In genomic region chr14:54556535-54556934, GRCh38 we compare ENCODE assay signal across 1 cellular context.
TF ChIP-seq lines count a peak whose summit lies in the region.

No MANE protein-coding gene starts in this region.

TF ChIP-seq in HepG2, 621 proteins besides CTCF, POLR2A, EP300 and RAD21 (continued from another document and continues in another):
- TF ChIP-seq ZNF710 (CRISPR knock-in tag; IDR thresholded peaks at IDR 0.05; ENCODE audit: borderline replicate concordance) (no peak), ZNF350 (CRISPR knock-in tag; IDR thresholded peaks at IDR 0.05; ENCODE audit: borderline replicate concordance, low read depth) (peak; percentile 24; the same call in 1 of the 2 replicates), KAT8 (CRISPR knock-in tag; IDR thresholded peaks at IDR 0.05) (peak; percentile 53; the same call in 1 of the 2 replicates), FOXC1 (CRISPR knock-in tag; IDR thresholded peaks at IDR 0.05; ENCODE audit: borderline replicate concordance) (no peak), ZNF331 (CRISPR knock-in tag; IDR thresholded peaks at IDR 0.05) (peak; percentile 81; the same call in 1 of the 2 replicates), FIP1L1 (IDR thresholded peaks at IDR 0.05; ENCODE audit: borderline replicate concordance, insufficient read depth, low read depth, low read length) (no peak), CEBPB (IDR thresholded peaks at IDR 0.05; ENCODE audit: borderline replicate concordance, low read depth, low read length) (peak; percentile 100), SAP130 (CRISPR knock-in tag; IDR thresholded peaks at IDR 0.05; ENCODE audit: low read depth) (peak; percentile 64), ZNF773 (CRISPR knock-in tag; IDR thresholded peaks at IDR 0.05; ENCODE audit: borderline replicate concordance) (no peak), ATRX (CRISPR knock-in tag; IDR thresholded peaks at IDR 0.05; ENCODE audit: borderline replicate concordance) (no peak), FOXP4 (CRISPR knock-in tag; IDR thresholded peaks at IDR 0.05) (no peak), BRD4 (CRISPR knock-in tag; IDR thresholded peaks at IDR 0.05) (no peak), ZNF703 (CRISPR knock-in tag; IDR thresholded peaks at IDR 0.05; ENCODE audit: borderline replicate concordance) (no peak), ZNF644 (CRISPR knock-in tag; IDR thresholded peaks at IDR 0.05; ENCODE audit: low read depth) (peak; percentile 90), KAT2B (IDR thresholded peaks at IDR 0.05; ENCODE audit: borderline replicate concordance, low read depth, low read length) (no peak), ZNF512 (CRISPR knock-in tag; IDR thresholded peaks at IDR 0.05) (no peak), BCL3 (CRISPR knock-in tag; IDR thresholded peaks at IDR 0.05) (no peak), SMAD3 (CRISPR knock-in tag; IDR thresholded peaks at IDR 0.05) (peak; percentile 55; the same call in 1 of the 2 replicates), ZNF276 (CRISPR knock-in tag; IDR thresholded peaks at IDR 0.05; ENCODE audit: low read depth) (no peak), ZNF432 (CRISPR knock-in tag; IDR thresholded peaks at IDR 0.05; ENCODE audit: borderline replicate concordance) (no peak), POGZ (CRISPR knock-in tag; IDR thresholded peaks at IDR 0.05) (no peak), ZNF598 (CRISPR knock-in tag; IDR thresholded peaks at IDR 0.05; ENCODE audit: borderline replicate concordance) (no peak), SNAI1 (CRISPR knock-in tag; IDR thresholded peaks at IDR 0.05; ENCODE audit: borderline replicate concordance) (no peak), NRL (CRISPR knock-in tag; IDR thresholded peaks at IDR 0.05; ENCODE audit: borderline replicate concordance) (no peak), KDM2A (CRISPR knock-in tag; IDR thresholded peaks at IDR 0.05; ENCODE audit: borderline replicate concordance, low read depth) (peak; percentile 65; the same call in 1 of the 2 replicates), ZNF124 (CRISPR knock-in tag; IDR thresholded peaks at IDR 0.05) (no peak), SMYD3 (CRISPR knock-in tag; IDR thresholded peaks at IDR 0.05) (no peak), MTERF4 (CRISPR knock-in tag; IDR thresholded peaks at IDR 0.05) (no peak), SP140L (CRISPR knock-in tag; IDR thresholded peaks at IDR 0.05; ENCODE audit: borderline replicate concordance) (no peak)
- TF ChIP-seq, protein P1, sequence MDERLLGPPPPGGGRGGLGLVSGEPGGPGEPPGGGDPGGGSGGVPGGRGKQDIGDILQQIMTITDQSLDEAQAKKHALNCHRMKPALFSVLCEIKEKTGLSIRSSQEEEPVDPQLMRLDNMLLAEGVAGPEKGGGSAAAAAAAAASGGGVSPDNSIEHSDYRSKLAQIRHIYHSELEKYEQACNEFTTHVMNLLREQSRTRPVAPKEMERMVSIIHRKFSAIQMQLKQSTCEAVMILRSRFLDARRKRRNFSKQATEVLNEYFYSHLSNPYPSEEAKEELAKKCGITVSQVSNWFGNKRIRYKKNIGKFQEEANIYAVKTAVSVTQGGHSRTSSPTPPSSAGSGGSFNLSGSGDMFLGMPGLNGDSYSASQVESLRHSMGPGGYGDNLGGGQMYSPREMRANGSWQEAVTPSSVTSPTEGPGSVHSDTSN (CRISPR knock-in tag; IDR thresholded peaks at IDR 0.05): peak; percentile 80
- TF ChIP-seq, protein P2, sequence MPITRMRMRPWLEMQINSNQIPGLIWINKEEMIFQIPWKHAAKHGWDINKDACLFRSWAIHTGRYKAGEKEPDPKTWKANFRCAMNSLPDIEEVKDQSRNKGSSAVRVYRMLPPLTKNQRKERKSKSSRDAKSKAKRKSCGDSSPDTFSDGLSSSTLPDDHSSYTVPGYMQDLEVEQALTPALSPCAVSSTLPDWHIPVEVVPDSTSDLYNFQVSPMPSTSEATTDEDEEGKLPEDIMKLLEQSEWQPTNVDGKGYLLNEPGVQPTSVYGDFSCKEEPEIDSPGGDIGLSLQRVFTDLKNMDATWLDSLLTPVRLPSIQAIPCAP (CRISPR knock-in tag; IDR thresholded peaks at IDR 0.05; ENCODE audit: low read depth): no peak
- TF ChIP-seq, protein P3, sequence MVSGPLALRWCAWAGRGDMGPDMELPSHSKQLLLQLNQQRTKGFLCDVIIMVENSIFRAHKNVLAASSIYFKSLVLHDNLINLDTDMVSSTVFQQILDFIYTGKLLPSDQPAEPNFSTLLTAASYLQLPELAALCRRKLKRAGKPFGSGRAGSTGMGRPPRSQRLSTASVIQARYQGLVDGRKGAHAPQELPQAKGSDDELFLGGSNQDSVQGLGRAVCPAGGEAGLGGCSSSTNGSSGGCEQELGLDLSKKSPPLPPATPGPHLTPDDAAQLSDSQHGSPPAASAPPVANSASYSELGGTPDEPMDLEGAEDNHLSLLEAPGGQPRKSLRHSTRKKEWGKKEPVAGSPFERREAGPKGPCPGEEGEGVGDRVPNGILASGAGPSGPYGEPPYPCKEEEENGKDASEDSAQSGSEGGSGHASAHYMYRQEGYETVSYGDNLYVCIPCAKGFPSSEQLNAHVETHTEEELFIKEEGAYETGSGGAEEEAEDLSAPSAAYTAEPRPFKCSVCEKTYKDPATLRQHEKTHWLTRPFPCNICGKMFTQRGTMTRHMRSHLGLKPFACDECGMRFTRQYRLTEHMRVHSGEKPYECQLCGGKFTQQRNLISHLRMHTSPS (CRISPR knock-in tag; IDR thresholded peaks at IDR 0.05; ENCODE audit: low read depth): no peak
- TF ChIP-seq, protein P4, sequence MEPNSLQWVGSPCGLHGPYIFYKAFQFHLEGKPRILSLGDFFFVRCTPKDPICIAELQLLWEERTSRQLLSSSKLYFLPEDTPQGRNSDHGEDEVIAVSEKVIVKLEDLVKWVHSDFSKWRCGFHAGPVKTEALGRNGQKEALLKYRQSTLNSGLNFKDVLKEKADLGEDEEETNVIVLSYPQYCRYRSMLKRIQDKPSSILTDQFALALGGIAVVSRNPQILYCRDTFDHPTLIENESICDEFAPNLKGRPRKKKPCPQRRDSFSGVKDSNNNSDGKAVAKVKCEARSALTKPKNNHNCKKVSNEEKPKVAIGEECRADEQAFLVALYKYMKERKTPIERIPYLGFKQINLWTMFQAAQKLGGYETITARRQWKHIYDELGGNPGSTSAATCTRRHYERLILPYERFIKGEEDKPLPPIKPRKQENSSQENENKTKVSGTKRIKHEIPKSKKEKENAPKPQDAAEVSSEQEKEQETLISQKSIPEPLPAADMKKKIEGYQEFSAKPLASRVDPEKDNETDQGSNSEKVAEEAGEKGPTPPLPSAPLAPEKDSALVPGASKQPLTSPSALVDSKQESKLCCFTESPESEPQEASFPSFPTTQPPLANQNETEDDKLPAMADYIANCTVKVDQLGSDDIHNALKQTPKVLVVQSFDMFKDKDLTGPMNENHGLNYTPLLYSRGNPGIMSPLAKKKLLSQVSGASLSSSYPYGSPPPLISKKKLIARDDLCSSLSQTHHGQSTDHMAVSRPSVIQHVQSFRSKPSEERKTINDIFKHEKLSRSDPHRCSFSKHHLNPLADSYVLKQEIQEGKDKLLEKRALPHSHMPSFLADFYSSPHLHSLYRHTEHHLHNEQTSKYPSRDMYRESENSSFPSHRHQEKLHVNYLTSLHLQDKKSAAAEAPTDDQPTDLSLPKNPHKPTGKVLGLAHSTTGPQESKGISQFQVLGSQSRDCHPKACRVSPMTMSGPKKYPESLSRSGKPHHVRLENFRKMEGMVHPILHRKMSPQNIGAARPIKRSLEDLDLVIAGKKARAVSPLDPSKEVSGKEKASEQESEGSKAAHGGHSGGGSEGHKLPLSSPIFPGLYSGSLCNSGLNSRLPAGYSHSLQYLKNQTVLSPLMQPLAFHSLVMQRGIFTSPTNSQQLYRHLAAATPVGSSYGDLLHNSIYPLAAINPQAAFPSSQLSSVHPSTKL (CRISPR knock-in tag; IDR thresholded peaks at IDR 0.05): peak; percentile 78
- TF ChIP-seq, protein P5, sequence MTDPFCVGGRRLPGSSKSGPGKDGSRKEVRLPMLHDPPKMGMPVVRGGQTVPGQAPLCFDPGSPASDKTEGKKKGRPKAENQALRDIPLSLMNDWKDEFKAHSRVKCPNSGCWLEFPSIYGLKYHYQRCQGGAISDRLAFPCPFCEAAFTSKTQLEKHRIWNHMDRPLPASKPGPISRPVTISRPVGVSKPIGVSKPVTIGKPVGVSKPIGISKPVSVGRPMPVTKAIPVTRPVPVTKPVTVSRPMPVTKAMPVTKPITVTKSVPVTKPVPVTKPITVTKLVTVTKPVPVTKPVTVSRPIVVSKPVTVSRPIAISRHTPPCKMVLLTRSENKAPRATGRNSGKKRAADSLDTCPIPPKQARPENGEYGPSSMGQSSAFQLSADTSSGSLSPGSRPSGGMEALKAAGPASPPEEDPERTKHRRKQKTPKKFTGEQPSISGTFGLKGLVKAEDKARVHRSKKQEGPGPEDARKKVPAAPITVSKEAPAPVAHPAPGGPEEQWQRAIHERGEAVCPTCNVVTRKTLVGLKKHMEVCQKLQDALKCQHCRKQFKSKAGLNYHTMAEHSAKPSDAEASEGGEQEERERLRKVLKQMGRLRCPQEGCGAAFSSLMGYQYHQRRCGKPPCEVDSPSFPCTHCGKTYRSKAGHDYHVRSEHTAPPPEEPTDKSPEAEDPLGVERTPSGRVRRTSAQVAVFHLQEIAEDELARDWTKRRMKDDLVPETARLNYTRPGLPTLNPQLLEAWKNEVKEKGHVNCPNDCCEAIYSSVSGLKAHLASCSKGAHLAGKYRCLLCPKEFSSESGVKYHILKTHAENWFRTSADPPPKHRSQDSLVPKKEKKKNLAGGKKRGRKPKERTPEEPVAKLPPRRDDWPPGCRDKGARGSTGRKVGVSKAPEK (CRISPR knock-in tag; IDR thresholded peaks at IDR 0.05; ENCODE audit: borderline replicate concordance): no peak
